In genomic region chr11:28107726-28108618, GRCh38 we compare ENCODE assay signal across 8 cellular contexts. TPM values are rescaled to one million over a fixed set of nuclear protein-coding genes. Genes with fewer than 3 reads are reported as not detected.
DNase-seq lines count a peak whose midpoint lies in the region; ATAC-seq and TF ChIP-seq lines count a peak whose summit lies in the region.

Gene KIF18A (minus strand): TSS chr11:28108156. CDS start chr11:28097947, 10,209 bp downstream.
Gene METTL15 (plus strand): TSS chr11:28108388. CDS start chr11:28113335, 4,947 bp downstream.

- TF ChIP-seq POLR2A in GM15510 (IDR thresholded peaks at IDR 0.05; ENCODE audit: borderline replicate concordance, extremely low read depth, insufficient read length) (peak; percentile 77), uterus (IDR thresholded peaks at IDR 0.05) (peak; percentile 53 to 71)

- peak within 1 kb of the TSS; percentile 51 for H3K27ac ChIP-seq in angular gyrus (ENCODE audit: low read depth, low read length)
- peak within 1 kb of the TSS; percentile 84 for H3K27ac ChIP-seq in psoas muscle
- peak within 1 kb of the TSS; percentile 83 to 85 for H3K27ac ChIP-seq in uterus

- peak within 1 kb of the TSS; percentile 99 for H3K27ac Mint-ChIP-seq in T-helper 17 cell

- TF ChIP-seq CTCF in psoas muscle (IDR thresholded peaks at IDR 0.05) (no peak), uterus (IDR thresholded peaks at IDR 0.05) (peak in 1 of 4 experiments; percentile 11)

- WGBS in psoas muscle, 3 donors: 0% methylated on average over 38 of the region's 38 CpGs

- DNase-seq in NCI-H1694 treated with DMSO at 0.1 percent for 48 hours (lab: John Stamatoyannopoulos, UW) (peak; percentile 62), T-helper 17 cell (peak; percentile 93 to 96 (median 96)), left ventricle myocardium superior (peak; percentile 100), psoas muscle (peak; percentile 100), uterus (peak; percentile 99 to 100)

- H3K4me3 ChIP-seq in psoas muscle: peak within 1 kb of the TSS; percentile 81
- H3K4me3 ChIP-seq in uterus: peak within 1 kb of the TSS; percentile 42 to 44

- H3K36me3 ChIP-seq in psoas muscle (ENCODE audit: insufficient read depth in 1 of 2, low read depth in 1 of 2): no peaks in the 10 kb centered on the region
- H3K36me3 ChIP-seq in uterus: no peaks in the 10 kb centered on the region

- peak; percentile 94 for ATAC-seq in HG02885 (IDR thresholded peaks at IDR 0.05; ENCODE audit: poor library complexity, unreplicated experiment)
- peak; percentile 91 for ATAC-seq in T-helper 17 cell
- ATAC-seq in left ventricle myocardium superior: peak; percentile 100
- ATAC-seq in psoas muscle: peak; percentile 99 to 100 (median 99)

- H3K4me3 Mint-ChIP-seq in T-helper 17 cell: peak within 1 kb of the TSS; percentile 99

- H3K4me1 ChIP-seq in psoas muscle (peaks cover 27% of the 10 kb centered on the region), uterus (no peaks in the 10 kb centered on the region)

- H3K9me3 ChIP-seq in T-helper 17 cell (ENCODE audit: control insufficient read depth, low read length, poor library complexity, severe bottlenecking): no peaks in the 10 kb centered on the region
- H3K9me3 ChIP-seq in psoas muscle: no peaks in the 10 kb centered on the region
- no peaks in the 10 kb centered on the region for H3K9me3 ChIP-seq in uterus

- no peaks in the 10 kb centered on the region for H3K27me3 ChIP-seq in psoas muscle (ENCODE audit: insufficient read depth in 3 of 3, low read length in 2 of 3)
- H3K27me3 ChIP-seq in uterus: no peaks in the 10 kb centered on the region

- H3K4me1 Mint-ChIP-seq in T-helper 17 cell: peaks cover 38% of the 10 kb centered on the region

- no peaks in the 10 kb centered on the region for H3K27me3 Mint-ChIP-seq in T-helper 17 cell

- peaks cover 7% of the 10 kb centered on the region for H3K36me3 Mint-ChIP-seq in T-helper 17 cell (ENCODE audit: low read depth)

- intact Hi-C loops in left ventricle myocardium superior (cut with micrococcal nuclease) (no loop called here), psoas muscle (cut with DNase I) (loop anchor here in 1 of 2 donors (5.0 kb wide), 1 partner anchor 601 kb away; the partner anchor contains the start of gene LIN7C), uterus (cut with DNase I; ENCODE audit: low total_unique reads) (no loop called here)

RNA-seq across cellular contexts. Expression of gene KIF18A, which starts in this region (rescaled TPM):
- total RNA-seq in T-helper 17 cell: 1 to 10 TPM; 5.3 to 8.9 TPM
- total RNA-seq in left ventricle myocardium superior: 0.37 TPM
- under 1 TPM in 2 of 4 donors, not detected in 2; 0.15 to 0.46 TPM for total RNA-seq in psoas muscle
- polyA plus RNA-seq in psoas muscle: under 1 TPM; 0.18 to 0.53 (median 0.49) TPM
- 10 to 100 TPM in 1 of 4 donors, under 1 TPM in 2, not detected in 1; 0.29 to 13.1 (median 0.43) TPM for total RNA-seq in uterus

RNA-seq across cellular contexts. Expression of gene METTL15, which starts in this region (rescaled TPM):
- total RNA-seq in T-helper 17 cell: 1 to 10 TPM; 9.4 to 9.5 TPM
- total RNA-seq in left ventricle myocardium superior: 10.5 TPM
- 1 to 10 TPM; 7.4 to 9.5 (median 8.5) TPM for total RNA-seq in psoas muscle
- 1 to 10 TPM; 3.6 to 9.1 (median 4.7) TPM for polyA plus RNA-seq in psoas muscle
- total RNA-seq in uterus: 10 to 100 TPM in 3 of 4 donors, 1 to 10 TPM in 1; 8.5 to 41.1 (median 17.0) TPM

Comparison
In these comparisons a context has a peak if more than half of its experiments do, and no peak if none do; other contexts are left out.
1. Peak in every context shown above with its lines: DNase-seq, ATAC-seq, H3K4me3 ChIP-seq and H3K27ac ChIP-seq.